ENCODE assay signal across 10 cellular contexts in genomic region chr4:26863512-26863911, GRCh38. TPM values are rescaled to one million over a fixed set of nuclear protein-coding genes. Genes with fewer than 3 reads are reported as not detected.
DNase-seq lines count a peak whose midpoint lies in the region; ATAC-seq and TF ChIP-seq lines count a peak whose summit lies in the region.
"Had no signal": no experiment of that assay in that cellular context is flagged by ENCODE, and none has a peak within 500 bp of the region (broad histone marks: within the 10 kb centered on the region; RNA-seq: fewer than 3 reads in every experiment).

No MANE protein-coding gene starts in this region.

- H3K9me2 ChIP-seq in SU-DHL-6 (replicated peaks; ENCODE audit: insufficient read depth, low read length) = no peaks in the 10 kb centered on the region

- H3K4me3 Mint-ChIP-seq in activated naive CD4-positive, alpha-beta T cell treated with anti-CD3 and anti-CD28 coated beads, Interleukin-2, amount 10 ng/mL, durations not matched to agents 7 days and 5 days = peak overlapping the region; percentile 65
- H3K4me3 Mint-ChIP-seq in stimulated activated naive B cell treated with anti-CD40 and anti-IgM and Interleukin-4, amounts not matched to agents 10 μg/mL and 1 μg/mL and 100 μg/mL, for 72 hours = peak overlapping the region; percentile 1 to 9

- H3K27me3 Mint-ChIP-seq in activated naive CD4-positive, alpha-beta T cell treated with anti-CD3 and anti-CD28 coated beads, Interleukin-2, amount 10 ng/mL, durations not matched to agents 7 days and 5 days = peaks cover 4% of the 10 kb centered on the region
- H3K27me3 Mint-ChIP-seq in stimulated activated naive B cell treated with anti-CD40 and anti-IgM and Interleukin-4, amounts not matched to agents 10 μg/mL and 1 μg/mL and 100 μg/mL, for 72 hours = no peaks in the 10 kb centered on the region

- H3K79me2 ChIP-seq in SU-DHL-6 (ENCODE audit: insufficient read depth, low read length) = peaks cover 88% of the 10 kb centered on the region

- CTCF ChIA-PET in activated naive CD4-positive, alpha-beta T cell treated with anti-CD3 and anti-CD28 coated beads, Interleukin-2, amount 10 ng/mL, durations not matched to agents 7 days and 5 days (lab: Charles Lee) = no interaction called here

- H4K20me1 ChIP-seq in SU-DHL-6 (ENCODE audit: low read depth, low read length) = peaks cover 63% of the 10 kb centered on the region

- H3K9me3 ChIP-seq in SU-DHL-6 (ENCODE audit: insufficient read depth, low read length) (no peaks in the 10 kb centered on the region), iPS-20b (ENCODE audit: insufficient read depth, low read depth, low read length) (no peaks in the 10 kb centered on the region)

- in situ Hi-C loops in G401 (cut with HindIII; ENCODE audit: low sequenced_read_pairs) = no loop called here

- H3F3A ChIP-seq in SU-DHL-6 (ENCODE audit: insufficient read depth) = peaks cover 27% of the 10 kb centered on the region

- H3K4me3 ChIP-seq in SU-DHL-6 (ENCODE audit: insufficient read depth, low read length, poor library complexity, severe bottlenecking) (peak overlapping the region; percentile 72), iPS-20b (ENCODE audit: low read length) (peak overlapping the region; percentile 35; the same call in 1 of the 2 replicates)

- H2AFZ ChIP-seq in SU-DHL-6 (ENCODE audit: low read depth, low read length, severe bottlenecking) = no peak overlapping the region

- H3K36me3 ChIP-seq in SU-DHL-6 (ENCODE audit: low read length) (peaks cover 3% of the 10 kb centered on the region; the same call in 1 of the 2 replicates), iPS-20b (ENCODE audit: insufficient read depth, low read depth, low read length) (no peaks in the 10 kb centered on the region)

- peak overlapping the region; percentile 94; the same call in 1 of the 2 replicates for H3K27ac ChIP-seq in SU-DHL-6 (ENCODE audit: low read depth, low read length)
- no peak overlapping the region for H3K27ac ChIP-seq in iPS-20b (ENCODE audit: low read length)
- H3K27ac ChIP-seq: C4-2B had no signal

- H3K9ac ChIP-seq in SU-DHL-6 (ENCODE audit: low read length) (peak overlapping the region; percentile 82), iPS-20b (ENCODE audit: low read depth, low read length) (no peak overlapping the region)

- no peaks in the 10 kb centered on the region for H3K9me3 Mint-ChIP-seq in activated naive CD4-positive, alpha-beta T cell treated with anti-CD3 and anti-CD28 coated beads, Interleukin-2, amount 10 ng/mL, durations not matched to agents 7 days and 5 days
- H3K9me3 Mint-ChIP-seq in stimulated activated naive B cell treated with anti-CD40 and anti-IgM and Interleukin-4, amounts not matched to agents 10 μg/mL and 1 μg/mL and 100 μg/mL, for 72 hours = no peaks in the 10 kb centered on the region

- H3K4me1 Mint-ChIP-seq in activated naive CD4-positive, alpha-beta T cell treated with anti-CD3 and anti-CD28 coated beads, Interleukin-2, amount 10 ng/mL, durations not matched to agents 7 days and 5 days = peaks cover 72% of the 10 kb centered on the region
- peaks cover 40 to 68% of the 10 kb centered on the region in 2 donors for H3K4me1 Mint-ChIP-seq in stimulated activated naive B cell treated with anti-CD40 and anti-IgM and Interleukin-4, amounts not matched to agents 10 μg/mL and 1 μg/mL and 100 μg/mL, for 72 hours

- peak overlapping the region; percentile 96 for H3K4me2 ChIP-seq in SU-DHL-6 (ENCODE audit: low read depth, low read length, poor library complexity, severe bottlenecking)

- TF ChIP-seq CTCF in SU-DHL-6 (IDR thresholded peaks at IDR 0.05; ENCODE audit: insufficient read depth, low read length, poor library complexity, severe bottlenecking) = no peak

- no peak overlapping the region for H3K27ac Mint-ChIP-seq in activated naive CD4-positive, alpha-beta T cell treated with anti-CD3 and anti-CD28 coated beads, Interleukin-2, amount 10 ng/mL, durations not matched to agents 7 days and 5 days
- no peak overlapping the region for H3K27ac Mint-ChIP-seq in stimulated activated naive B cell treated with anti-CD40 and anti-IgM and Interleukin-4, amounts not matched to agents 10 μg/mL and 1 μg/mL and 100 μg/mL, for 72 hours

- H3K27me3 ChIP-seq in SU-DHL-6 (ENCODE audit: low read length) (no peaks in the 10 kb centered on the region), iPS-20b (ENCODE audit: insufficient read depth, low read length) (peaks cover 20% of the 10 kb centered on the region)

- H3K36me3 Mint-ChIP-seq in activated naive CD4-positive, alpha-beta T cell treated with anti-CD3 and anti-CD28 coated beads, Interleukin-2, amount 10 ng/mL, durations not matched to agents 7 days and 5 days = peaks cover 21% of the 10 kb centered on the region
- peaks cover 4% of the 10 kb centered on the region in 2 donors for H3K36me3 Mint-ChIP-seq in stimulated activated naive B cell treated with anti-CD40 and anti-IgM and Interleukin-4, amounts not matched to agents 10 μg/mL and 1 μg/mL and 100 μg/mL, for 72 hours

- no peak for DNase-seq in activated naive CD4-positive, alpha-beta T cell treated with anti-CD3 and anti-CD28 coated beads, Interleukin-2, amount 10 ng/mL, durations not matched to agents 7 days and 5 days
- DNase-seq in activated naive CD4-positive, alpha-beta T cell treated with Interleukin-2 at 50 U/mL for 16 hours = no peak
- DNase-seq in stimulated activated naive B cell treated with anti-CD40 and anti-IgM and Interleukin-4, amounts not matched to agents 10 μg/mL and 1 μg/mL and 100 μg/mL, for 72 hours = no peak
- DNase-seq in amygdala (lab: John Stamatoyannopoulos, UW) (no peak), G401 (ENCODE audit: low spot score) (no peak), NCI-H1105 (lab: John Stamatoyannopoulos, UW) (no peak)
- DNase-seq: NCI-H446 treated with DMSO at 0.1 percent for 48 hours had no signal

- H3K4me1 ChIP-seq in iPS-20b (ENCODE audit: insufficient read depth, low read length) = peaks cover 25% of the 10 kb centered on the region

- no peak for ATAC-seq in stimulated activated naive B cell treated with anti-CD40 and anti-IgM and Interleukin-4, amounts not matched to agents 10 μg/mL and 1 μg/mL and 100 μg/mL, for 72 hours (replicated peaks)

RNA-seq across cellular contexts. Expression of gene STIM2, which starts 2.9 kb away (rescaled TPM):
- 27.4 and 35.5 TPM in 2 replicates for total RNA-seq in G401 (2014; rRNA removed; shearing (Covaris generic))
